In genomic region chr16:71648921-71649320, GRCh38 we compare ENCODE assay signal across 11 cellular contexts. TPM values are rescaled to one million over a fixed set of nuclear protein-coding genes. Genes with fewer than 3 reads are reported as not detected.
A peak's percentile ranks its signal among the peaks of the same experiment; 100 is the strongest.
DNase-seq lines count a peak whose midpoint lies in the region; ATAC-seq and TF ChIP-seq lines count a peak whose summit lies in the region.
"Had no signal": no experiment of that assay in that cellular context is flagged by ENCODE, and none has a peak within 500 bp of the region (broad histone marks: within the 10 kb centered on the region; RNA-seq: fewer than 3 reads in every experiment).

No MANE protein-coding gene starts in this region.

- ATAC-seq in GM18498 (IDR thresholded peaks at IDR 0.05; ENCODE audit: unreplicated experiment) (no peak), GM21786 (IDR thresholded peaks at IDR 0.05; ENCODE audit: unreplicated experiment) (no peak)
- no peak for ATAC-seq in activated CD4-positive, alpha-beta T cell treated with anti-CD3 and anti-CD28 coated beads for 36 hours

- TF ChIP-seq CTCF in AG09309 (IDR thresholded peaks at IDR 0.05; ENCODE audit: control insufficient read depth, insufficient read depth, low read depth, low read length, missing control alignments): peak; percentile 47
- TF ChIP-seq CTCF in WERI-Rb-1 (IDR thresholded peaks at IDR 0.05; ENCODE audit: low read depth, low read length): peak; percentile 72

- H3K36me3 ChIP-seq in H7 (replicated peaks; ENCODE audit: control insufficient read depth, insufficient read depth, low read length): peaks cover 8% of the 10 kb centered on the region
- H3K36me3 ChIP-seq in WERI-Rb-1: peaks cover 35% of the 10 kb centered on the region

- H3K4me3 ChIP-seq in AG09309 (ENCODE audit: control insufficient read depth, low read depth, low read length): no peak overlapping the region
- H3K4me3 ChIP-seq in H7 (ENCODE audit: insufficient read depth, low read depth, low read length): no peak overlapping the region
- H3K4me3 ChIP-seq in WERI-Rb-1 (ENCODE audit: low read depth, low read length): no peak overlapping the region

- H3K27ac ChIP-seq in WERI-Rb-1: no peak overlapping the region

- peaks cover 10% of the 10 kb centered on the region for H3K36me3 Mint-ChIP-seq in activated CD4-positive, alpha-beta T cell treated with anti-CD3 and anti-CD28 coated beads for 36 hours (ENCODE audit: low read depth)

- H3K27me3 ChIP-seq in H7 (ENCODE audit: control insufficient read depth, insufficient read depth, low read length) (no peaks in the 10 kb centered on the region), WERI-Rb-1 (ENCODE audit: insufficient read depth, low read depth, severe bottlenecking) (no peaks in the 10 kb centered on the region)

- H3K9me3 Mint-ChIP-seq in activated CD4-positive, alpha-beta T cell treated with anti-CD3 and anti-CD28 coated beads for 36 hours (ENCODE audit: low read depth): no peaks in the 10 kb centered on the region
- H3K9me3 Mint-ChIP-seq: activated T-cell treated with anti-CD3 and anti-CD28 coated beads, Interleukin-2, amount 50 U/mL, for 24 hours had no signal

- intact Hi-C loops in activated CD4-positive, alpha-beta T cell treated with anti-CD3 and anti-CD28 coated beads for 36 hours (cut with DNase I, micrococcal nuclease): no loop called here

- DNase-seq in AG09309 (ENCODE audit: low read depth) (no peak), H7 (peak; percentile 68), WERI-Rb-1 (no peak), iPS-NIHi7 (ENCODE audit: extremely low spot score) (peak; percentile 64)
- DNase-seq in activated CD4-positive, alpha-beta T cell treated with anti-CD3 and anti-CD28 coated beads for 1 hour: no peak
- no peak for DNase-seq in activated CD4-positive, alpha-beta T cell treated with anti-CD3 and anti-CD28 coated beads for 36 hours
- DNase-seq: activated T-cell treated with anti-CD3 and anti-CD28 coated beads, Interleukin-2, amount 50 U/mL, for 24 hours; NCI-H1105 treated with DMSO at 0.1 percent for 48 hours had no signal

- no peak overlapping the region for H3K27ac Mint-ChIP-seq in activated CD4-positive, alpha-beta T cell treated with anti-CD3 and anti-CD28 coated beads for 36 hours
- H3K27ac Mint-ChIP-seq: activated T-cell treated with anti-CD3 and anti-CD28 coated beads, Interleukin-2, amount 50 U/mL, for 24 hours had no signal

- H3K9me3 ChIP-seq in WERI-Rb-1 (ENCODE audit: severe bottlenecking): no peaks in the 10 kb centered on the region

- POLR2A ChIA-PET in activated CD4-positive, alpha-beta T cell treated with anti-CD3 and anti-CD28 coated beads for 36 hours (lab: Charles Lee): no interaction called here

- CTCF ChIA-PET in activated CD4-positive, alpha-beta T cell treated with anti-CD3 and anti-CD28 coated beads for 36 hours (lab: Charles Lee): no interaction called here

- H3K27me3 Mint-ChIP-seq in activated CD4-positive, alpha-beta T cell treated with anti-CD3 and anti-CD28 coated beads for 36 hours: no peaks in the 10 kb centered on the region
- H3K27me3 Mint-ChIP-seq: activated T-cell treated with anti-CD3 and anti-CD28 coated beads, Interleukin-2, amount 50 U/mL, for 24 hours had no signal

- no peaks in the 10 kb centered on the region for H3K4me1 Mint-ChIP-seq in activated CD4-positive, alpha-beta T cell treated with anti-CD3 and anti-CD28 coated beads for 36 hours

- no peak overlapping the region for H3K4me3 Mint-ChIP-seq in activated CD4-positive, alpha-beta T cell treated with anti-CD3 and anti-CD28 coated beads for 36 hours
- H3K4me3 Mint-ChIP-seq: activated T-cell treated with anti-CD3 and anti-CD28 coated beads, Interleukin-2, amount 50 U/mL, for 24 hours had no signal

RNA-seq across cellular contexts. Expression of gene MARVELD3, which starts 22.9 kb away (rescaled TPM):
- total RNA-seq in H7 (2014; rRNA removed; shearing (Covaris generic)): 3.4 and 3.8 TPM in 2 replicates
- total RNA-seq in activated CD4-positive, alpha-beta T cell treated with anti-CD3 and anti-CD28 coated beads for 36 hours: not detected
- total RNA-seq: lung microvascular endothelial cell had no signal

Comparison
In these comparisons a context has a peak if more than half of its experiments do, and no peak if none do; other contexts are left out.
1. DNase-seq: peak in H7 (single experiment) and iPS-NIHi7 (single experiment); none in AG09309 (single experiment), WERI-Rb-1 (single experiment), activated CD4-positive, alpha-beta T cell treated with anti-CD3 and anti-CD28 coated beads for 1 hour (single experiment) and activated CD4-positive, alpha-beta T cell treated with anti-CD3 and anti-CD28 coated beads for 36 hours (single experiment).